1 cellular context compared by ENCODE assay signal in the genomic region with DNA sequence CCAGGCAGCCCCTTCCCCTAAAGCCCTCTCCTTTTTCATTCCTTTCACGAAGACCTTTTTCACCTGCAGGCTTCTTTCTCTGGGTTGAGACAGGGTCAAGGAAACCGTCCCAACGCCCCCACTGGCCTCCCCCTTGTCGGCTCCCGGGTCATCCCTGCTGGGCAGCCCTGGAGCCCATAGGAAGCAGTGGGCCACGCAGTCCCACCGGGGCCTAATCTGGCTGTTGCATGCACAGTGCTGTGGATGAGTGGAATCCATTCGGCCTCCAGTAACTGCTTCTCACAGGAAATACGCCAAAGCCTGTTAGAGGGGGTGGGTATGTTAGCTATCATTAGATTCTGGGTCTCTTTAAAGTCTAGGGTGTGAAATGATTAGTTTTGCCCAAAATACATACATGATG.
TF ChIP-seq lines count a peak whose summit lies in the region.

No MANE protein-coding gene starts in this region.

TF ChIP-seq in GM23338, 12 proteins besides CTCF, POLR2A, EP300 and RAD21 (continued from another document):
- TF ChIP-seq, protein P1, sequence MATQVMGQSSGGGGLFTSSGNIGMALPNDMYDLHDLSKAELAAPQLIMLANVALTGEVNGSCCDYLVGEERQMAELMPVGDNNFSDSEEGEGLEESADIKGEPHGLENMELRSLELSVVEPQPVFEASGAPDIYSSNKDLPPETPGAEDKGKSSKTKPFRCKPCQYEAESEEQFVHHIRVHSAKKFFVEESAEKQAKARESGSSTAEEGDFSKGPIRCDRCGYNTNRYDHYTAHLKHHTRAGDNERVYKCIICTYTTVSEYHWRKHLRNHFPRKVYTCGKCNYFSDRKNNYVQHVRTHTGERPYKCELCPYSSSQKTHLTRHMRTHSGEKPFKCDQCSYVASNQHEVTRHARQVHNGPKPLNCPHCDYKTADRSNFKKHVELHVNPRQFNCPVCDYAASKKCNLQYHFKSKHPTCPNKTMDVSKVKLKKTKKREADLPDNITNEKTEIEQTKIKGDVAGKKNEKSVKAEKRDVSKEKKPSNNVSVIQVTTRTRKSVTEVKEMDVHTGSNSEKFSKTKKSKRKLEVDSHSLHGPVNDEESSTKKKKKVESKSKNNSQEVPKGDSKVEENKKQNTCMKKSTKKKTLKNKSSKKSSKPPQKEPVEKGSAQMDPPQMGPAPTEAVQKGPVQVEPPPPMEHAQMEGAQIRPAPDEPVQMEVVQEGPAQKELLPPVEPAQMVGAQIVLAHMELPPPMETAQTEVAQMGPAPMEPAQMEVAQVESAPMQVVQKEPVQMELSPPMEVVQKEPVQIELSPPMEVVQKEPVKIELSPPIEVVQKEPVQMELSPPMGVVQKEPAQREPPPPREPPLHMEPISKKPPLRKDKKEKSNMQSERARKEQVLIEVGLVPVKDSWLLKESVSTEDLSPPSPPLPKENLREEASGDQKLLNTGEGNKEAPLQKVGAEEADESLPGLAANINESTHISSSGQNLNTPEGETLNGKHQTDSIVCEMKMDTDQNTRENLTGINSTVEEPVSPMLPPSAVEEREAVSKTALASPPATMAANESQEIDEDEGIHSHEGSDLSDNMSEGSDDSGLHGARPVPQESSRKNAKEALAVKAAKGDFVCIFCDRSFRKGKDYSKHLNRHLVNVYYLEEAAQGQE (IDR thresholded peaks at IDR 0.05; ENCODE audit: unreplicated experiment), result no peak
- TF ChIP-seq, protein P2, sequence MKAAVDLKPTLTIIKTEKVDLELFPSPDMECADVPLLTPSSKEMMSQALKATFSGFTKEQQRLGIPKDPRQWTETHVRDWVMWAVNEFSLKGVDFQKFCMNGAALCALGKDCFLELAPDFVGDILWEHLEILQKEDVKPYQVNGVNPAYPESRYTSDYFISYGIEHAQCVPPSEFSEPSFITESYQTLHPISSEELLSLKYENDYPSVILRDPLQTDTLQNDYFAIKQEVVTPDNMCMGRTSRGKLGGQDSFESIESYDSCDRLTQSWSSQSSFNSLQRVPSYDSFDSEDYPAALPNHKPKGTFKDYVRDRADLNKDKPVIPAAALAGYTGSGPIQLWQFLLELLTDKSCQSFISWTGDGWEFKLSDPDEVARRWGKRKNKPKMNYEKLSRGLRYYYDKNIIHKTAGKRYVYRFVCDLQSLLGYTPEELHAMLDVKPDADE (IDR thresholded peaks at IDR 0.05), result no peak
- no peak for TF ChIP-seq ZNF331 (CRISPR knock-in tag; IDR thresholded peaks at IDR 0.05; ENCODE audit: low read depth)
- no peak for TF ChIP-seq NANOG (IDR thresholded peaks at IDR 0.05; ENCODE audit: borderline replicate concordance)
- no peak for TF ChIP-seq POLR2AphosphoS5 (IDR thresholded peaks at IDR 0.05; ENCODE audit: low read depth)
- TF ChIP-seq JUNB (IDR thresholded peaks at IDR 0.05; ENCODE audit: unreplicated experiment), result no peak
- TF ChIP-seq, protein P3, sequence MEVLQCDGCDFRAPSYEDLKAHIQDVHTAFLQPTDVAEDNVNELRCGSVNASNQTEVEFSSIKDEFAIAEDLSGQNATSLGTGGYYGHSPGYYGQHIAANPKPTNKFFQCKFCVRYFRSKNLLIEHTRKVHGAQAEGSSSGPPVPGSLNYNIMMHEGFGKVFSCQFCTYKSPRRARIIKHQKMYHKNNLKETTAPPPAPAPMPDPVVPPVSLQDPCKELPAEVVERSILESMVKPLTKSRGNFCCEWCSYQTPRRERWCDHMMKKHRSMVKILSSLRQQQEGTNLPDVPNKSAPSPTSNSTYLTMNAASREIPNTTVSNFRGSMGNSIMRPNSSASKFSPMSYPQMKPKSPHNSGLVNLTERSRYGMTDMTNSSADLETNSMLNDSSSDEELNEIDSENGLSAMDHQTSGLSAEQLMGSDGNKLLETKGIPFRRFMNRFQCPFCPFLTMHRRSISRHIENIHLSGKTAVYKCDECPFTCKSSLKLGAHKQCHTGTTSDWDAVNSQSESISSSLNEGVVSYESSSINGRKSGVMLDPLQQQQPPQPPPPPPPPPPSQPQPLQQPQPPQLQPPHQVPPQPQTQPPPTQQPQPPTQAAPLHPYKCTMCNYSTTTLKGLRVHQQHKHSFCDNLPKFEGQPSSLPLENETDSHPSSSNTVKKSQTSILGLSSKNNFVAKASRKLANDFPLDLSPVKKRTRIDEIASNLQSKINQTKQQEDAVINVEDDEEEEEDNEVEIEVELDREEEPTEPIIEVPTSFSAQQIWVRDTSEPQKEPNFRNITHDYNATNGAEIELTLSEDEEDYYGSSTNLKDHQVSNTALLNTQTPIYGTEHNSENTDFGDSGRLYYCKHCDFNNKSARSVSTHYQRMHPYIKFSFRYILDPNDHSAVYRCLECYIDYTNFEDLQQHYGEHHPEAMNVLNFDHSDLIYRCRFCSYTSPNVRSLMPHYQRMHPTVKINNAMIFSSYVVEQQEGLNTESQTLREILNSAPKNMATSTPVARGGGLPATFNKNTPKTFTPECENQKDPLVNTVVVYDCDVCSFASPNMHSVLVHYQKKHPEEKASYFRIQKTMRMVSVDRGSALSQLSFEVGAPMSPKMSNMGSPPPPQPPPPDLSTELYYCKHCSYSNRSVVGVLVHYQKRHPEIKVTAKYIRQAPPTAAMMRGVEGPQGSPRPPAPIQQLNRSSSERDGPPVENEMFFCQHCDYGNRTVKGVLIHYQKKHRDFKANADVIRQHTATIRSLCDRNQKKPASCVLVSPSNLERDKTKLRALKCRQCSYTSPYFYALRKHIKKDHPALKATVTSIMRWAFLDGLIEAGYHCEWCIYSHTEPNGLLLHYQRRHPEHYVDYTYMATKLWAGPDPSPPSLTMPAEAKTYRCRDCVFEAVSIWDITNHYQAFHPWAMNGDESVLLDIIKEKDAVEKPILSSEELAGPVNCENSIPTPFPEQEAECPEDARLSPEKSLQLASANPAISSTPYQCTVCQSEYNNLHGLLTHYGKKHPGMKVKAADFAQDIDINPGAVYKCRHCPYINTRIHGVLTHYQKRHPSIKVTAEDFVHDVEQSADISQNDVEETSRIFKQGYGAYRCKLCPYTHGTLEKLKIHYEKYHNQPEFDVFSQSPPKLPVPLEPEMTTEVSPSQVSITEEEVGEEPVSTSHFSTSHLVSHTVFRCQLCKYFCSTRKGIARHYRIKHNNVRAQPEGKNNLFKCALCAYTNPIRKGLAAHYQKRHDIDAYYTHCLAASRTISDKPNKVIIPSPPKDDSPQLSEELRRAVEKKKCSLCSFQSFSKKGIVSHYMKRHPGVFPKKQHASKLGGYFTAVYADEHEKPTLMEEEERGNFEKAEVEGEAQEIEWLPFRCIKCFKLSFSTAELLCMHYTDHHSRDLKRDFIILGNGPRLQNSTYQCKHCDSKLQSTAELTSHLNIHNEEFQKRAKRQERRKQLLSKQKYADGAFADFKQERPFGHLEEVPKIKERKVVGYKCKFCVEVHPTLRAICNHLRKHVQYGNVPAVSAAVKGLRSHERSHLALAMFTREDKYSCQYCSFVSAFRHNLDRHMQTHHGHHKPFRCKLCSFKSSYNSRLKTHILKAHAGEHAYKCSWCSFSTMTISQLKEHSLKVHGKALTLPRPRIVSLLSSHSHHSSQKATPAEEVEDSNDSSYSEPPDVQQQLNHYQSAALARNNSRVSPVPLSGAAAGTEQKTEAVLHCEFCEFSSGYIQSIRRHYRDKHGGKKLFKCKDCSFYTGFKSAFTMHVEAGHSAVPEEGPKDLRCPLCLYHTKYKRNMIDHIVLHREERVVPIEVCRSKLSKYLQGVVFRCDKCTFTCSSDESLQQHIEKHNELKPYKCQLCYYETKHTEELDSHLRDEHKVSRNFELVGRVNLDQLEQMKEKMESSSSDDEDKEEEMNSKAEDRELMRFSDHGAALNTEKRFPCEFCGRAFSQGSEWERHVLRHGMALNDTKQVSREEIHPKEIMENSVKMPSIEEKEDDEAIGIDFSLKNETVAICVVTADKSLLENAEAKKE (CRISPR knock-in tag; IDR thresholded peaks at IDR 0.05), result no peak
